ENCODE assay signal across 16 cellular contexts in the genomic region with DNA sequence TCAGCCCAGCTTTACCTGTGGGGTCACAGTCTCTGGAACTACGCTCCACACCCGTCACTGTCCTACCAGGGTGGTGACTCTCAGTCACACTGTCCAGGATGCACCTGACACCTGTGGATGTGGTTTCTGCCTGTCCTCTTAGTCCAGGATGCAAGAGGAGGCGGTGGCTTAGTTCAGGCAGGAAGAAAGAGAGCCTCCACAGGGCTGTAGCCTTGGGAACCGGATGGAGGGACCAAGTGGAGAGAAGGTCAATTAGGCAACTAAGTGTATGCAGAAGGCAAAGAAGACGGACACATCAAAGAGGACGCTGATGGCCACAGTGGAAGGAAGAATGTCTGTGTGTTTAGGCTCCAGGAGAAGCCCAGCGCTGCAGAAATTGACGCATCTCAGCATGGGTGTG.
DNase-seq lines count a peak whose midpoint lies in the region; ATAC-seq, FAIRE-seq and TF ChIP-seq lines count a peak whose summit lies in the region.
"Had no signal": no experiment of that assay in that cellular context is flagged by ENCODE, and none has a peak within 500 bp of the region (broad histone marks: within the 10 kb centered on the region; RNA-seq: fewer than 3 reads in every experiment).

No MANE protein-coding gene starts in this region.

- no TSS peak for BruUV-seq in HepG2 (replicated peaks; lab: Mats Ljungman, UMichigan)

- no peak for TF ChIP-seq CTCF in HepG2 (CRISPR knock-in tag; IDR thresholded peaks at IDR 0.05)
- no peak for TF ChIP-seq CTCF in right lobe of liver (IDR thresholded peaks at IDR 0.05)
- TF ChIP-seq CTCF in HL-60 (IDR thresholded peaks at IDR 0.05; ENCODE audit: insufficient read depth, low read length) = no peak
- no peak for TF ChIP-seq CTCF in sigmoid colon (IDR thresholded peaks at IDR 0.05)

- in situ Hi-C loops in HepG2 (cut with HindIII; ENCODE audit: extremely low pct_ligation_motif_present, low pct_unique_long_range_greater_than_20kb) = no loop called here

- H3K4me3 ChIP-seq in HepG2 (replicated peaks in 1 of 3; ENCODE audit: insufficient read depth in 1 of 3, low read depth in 2 of 3, low read length in 3 of 3) (no peak overlapping the region), right lobe of liver (no peak overlapping the region), HL-60 (replicated peaks; ENCODE audit: insufficient read depth, low read length) (no peak overlapping the region), sigmoid colon (no peak overlapping the region)
- H3K4me3 ChIP-seq: K562 had no signal

- intact Hi-C loops in HepG2 (cut with micrococcal nuclease; ENCODE audit: unreplicated experiment) (no loop called here), right lobe of liver (cut with DNase I) (no loop called here), sigmoid colon (cut with DNase I) (no loop called here)

- ATAC-seq in HepG2 (peak; percentile 72), right lobe of liver (no peak), HG02759 (IDR thresholded peaks at IDR 0.05; ENCODE audit: unreplicated experiment) (no peak), HG03521 (IDR thresholded peaks at IDR 0.05; ENCODE audit: unreplicated experiment) (no peak)
- ATAC-seq: HCT116, K562 had no signal

- H2AFZ ChIP-seq in HepG2 (ENCODE audit: low read length) = no peak overlapping the region

- TF ChIP-seq EP300 in HepG2 (IDR thresholded peaks at IDR 0.05; ENCODE audit: low read depth in 2 of 2, low read length in 2 of 2) (peak in 1 of 2 experiments; percentile 65; a peak in 2 of 4 replicates), HepG2 (CRISPR knock-in tag; IDR thresholded peaks at IDR 0.05; ENCODE audit: borderline replicate concordance) (peak; percentile 79; the same call in 1 of the 2 replicates), sigmoid colon (IDR thresholded peaks at IDR 0.05) (no peak)

- POLR2A ChIA-PET in HepG2 (lab: Yijun Ruan, JAX) = interaction anchor here (0.8 to 2.0 kb wide), 5 partner anchors 12 to 194 kb away, joined by 3 to 16 read pairs (median 3); no protein-coding TSS in a partner anchor

- peak overlapping the region; percentile 5 for H3K4me2 ChIP-seq in HepG2 (ENCODE audit: low read depth, low read length)

- peak; percentile 79 for DNase-seq in HepG2 (ENCODE audit: low spot score)
- DNase-seq in right lobe of liver = no peak
- no peak for DNase-seq in HL-60 (ENCODE audit: low read depth in 1 of 2, low spot score in 1 of 2)
- DNase-seq in RPMI8226 = peak; percentile 62
- DNase-seq in sigmoid colon = peak; percentile 20
- DNase-seq in dedifferentiated amniotic fluid mesenchymal stem cell (ENCODE audit: extremely low spot score) = no peak
- DNase-seq: CD4-positive, alpha-beta memory T cell; DMS79; EL; GDM1 had no signal

- 37% methylated on average over 7 of the region's 8 CpGs for WGBS in HepG2 (ENCODE audit: low lambda C conversion rate)
- 71% methylated on average over 3 of the region's 8 CpGs for WGBS in right lobe of liver (ENCODE audit: insufficient coverage, low coverage, low lambda C conversion rate, missing lambda C conversion rate)
- WGBS in sigmoid colon, 2 donors = 78 to 91% methylated on average over 8 of the region's 8 CpGs

- H3K9me3 ChIP-seq in HepG2 (ENCODE audit: low read length) (no peaks in the 10 kb centered on the region), right lobe of liver (no peaks in the 10 kb centered on the region), sigmoid colon (no peaks in the 10 kb centered on the region)

- H3K4me1 ChIP-seq in HepG2 (ENCODE audit: insufficient read depth, low read length) = peaks cover 85% of the 10 kb centered on the region
- peaks cover 0 to 7% (median 0%) of the 10 kb centered on the region in 4 donors for H3K4me1 ChIP-seq in right lobe of liver
- H3K4me1 ChIP-seq in sigmoid colon = peaks cover 0 to 18% (median 16%) of the 10 kb centered on the region in 4 donors

- H3K79me2 ChIP-seq in HepG2 (ENCODE audit: insufficient read depth, low read length) = no peaks in the 10 kb centered on the region

- no peak for FAIRE-seq in HepG2 (lab: Jason Lieb, UNC)
- FAIRE-seq: H54, K562 had no signal

- H4K20me1 ChIP-seq in HepG2 (ENCODE audit: insufficient read depth, low read length) = no peaks in the 10 kb centered on the region

- no peak for TF ChIP-seq RAD21 in HepG2 (CRISPR knock-in tag; IDR thresholded peaks at IDR 0.05)

- no peaks in the 10 kb centered on the region; a peak in 1 of 5 replicates for H3K36me3 ChIP-seq in HepG2 (replicated peaks in 1 of 2; ENCODE audit: control insufficient read depth in 1 of 2, insufficient read depth in 2 of 2, low read length in 2 of 2)
- no peaks in the 10 kb centered on the region for H3K36me3 ChIP-seq in right lobe of liver
- no peaks in the 10 kb centered on the region for H3K36me3 ChIP-seq in sigmoid colon

- H3K27ac ChIP-seq in HepG2 (ENCODE audit: extremely low read length, insufficient read depth, low read length) = peak overlapping the region; percentile 41
- no peak overlapping the region for H3K27ac ChIP-seq in right lobe of liver
- peak overlapping the region; percentile 0; the same call in 1 of the 2 replicates for H3K27ac ChIP-seq in HL-60 (replicated peaks)
- no peak overlapping the region for H3K27ac ChIP-seq in sigmoid colon
- H3K27ac ChIP-seq: 22Rv1 had no signal

- no peaks in the 10 kb centered on the region for H3K27me3 ChIP-seq in HepG2 (ENCODE audit: control insufficient read depth in 1 of 2, insufficient read depth in 2 of 2, low read length in 2 of 2)
- no peaks in the 10 kb centered on the region for H3K27me3 ChIP-seq in right lobe of liver
- no peaks in the 10 kb centered on the region for H3K27me3 ChIP-seq in HL-60 (ENCODE audit: insufficient read depth, poor library complexity, severe bottlenecking)
- H3K27me3 ChIP-seq in sigmoid colon = no peaks in the 10 kb centered on the region

- no peak for TF ChIP-seq POLR2A in HepG2 (IDR thresholded peaks at IDR 0.05; ENCODE audit: insufficient read depth in 1 of 2, low read depth in 2 of 2, low read length in 2 of 2)
- TF ChIP-seq POLR2A in right lobe of liver (IDR thresholded peaks at IDR 0.05) = no peak
- no peak for TF ChIP-seq POLR2A in sigmoid colon (IDR thresholded peaks at IDR 0.05)

- no peak overlapping the region for H3K9ac ChIP-seq in HepG2 (ENCODE audit: insufficient read depth, low read depth, low read length)

- CTCF ChIA-PET in HepG2 (lab: Yijun Ruan, JAX; ENCODE audit: low intra/inter-chr PET ratio, low total read pairs) = no interaction called here

TF ChIP-seq in HepG2, 621 proteins besides CTCF, POLR2A, EP300 and RAD21 (continues in another document):
- TF ChIP-seq RFX3 (CRISPR knock-in tag; IDR thresholded peaks at IDR 0.05) (peak; percentile 68), STAG1 (CRISPR knock-in tag; IDR thresholded peaks at IDR 0.05) (0 out of 2 replicates have a peak, but pooled peaks have one; percentile 24), PHF8 (CRISPR knock-in tag; IDR thresholded peaks at IDR 0.05) (peak; percentile 25; the same call in 1 of the 2 replicates), RXRA (CRISPR knock-in tag; IDR thresholded peaks at IDR 0.05) (peak; percentile 92), JUND (CRISPR knock-in tag; IDR thresholded peaks at IDR 0.05) (no peak), ELF3 (CRISPR knock-in tag; IDR thresholded peaks at IDR 0.05) (peak; percentile 82), TEAD3 (CRISPR knock-in tag; optimal IDR thresholded peaks at IDR 0.05; ENCODE audit: borderline replicate concordance) (peak; percentile 73), BCL6 (CRISPR knock-in tag; IDR thresholded peaks at IDR 0.05) (peak; percentile 46), ISL2 (CRISPR knock-in tag; IDR thresholded peaks at IDR 0.05) (peak; percentile 71), PRMT3 (CRISPR knock-in tag; IDR thresholded peaks at IDR 0.05; ENCODE audit: borderline replicate concordance, low read depth) (no peak)
- TF ChIP-seq, protein P1, sequence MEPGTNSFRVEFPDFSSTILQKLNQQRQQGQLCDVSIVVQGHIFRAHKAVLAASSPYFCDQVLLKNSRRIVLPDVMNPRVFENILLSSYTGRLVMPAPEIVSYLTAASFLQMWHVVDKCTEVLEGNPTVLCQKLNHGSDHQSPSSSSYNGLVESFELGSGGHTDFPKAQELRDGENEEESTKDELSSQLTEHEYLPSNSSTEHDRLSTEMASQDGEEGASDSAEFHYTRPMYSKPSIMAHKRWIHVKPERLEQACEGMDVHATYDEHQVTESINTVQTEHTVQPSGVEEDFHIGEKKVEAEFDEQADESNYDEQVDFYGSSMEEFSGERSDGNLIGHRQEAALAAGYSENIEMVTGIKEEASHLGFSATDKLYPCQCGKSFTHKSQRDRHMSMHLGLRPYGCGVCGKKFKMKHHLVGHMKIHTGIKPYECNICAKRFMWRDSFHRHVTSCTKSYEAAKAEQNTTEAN (CRISPR knock-in tag; conservative IDR thresholded peaks at IDR 0.05) = no peak

Comparison
In these comparisons a context has a peak if more than half of its experiments do, and no peak if none do; other contexts are left out.
1. DNase-seq: peak in HepG2 (single experiment), RPMI8226 (single experiment) and sigmoid colon (single experiment); none in right lobe of liver (0 of 3), HL-60 (0 of 2) and dedifferentiated amniotic fluid mesenchymal stem cell (single experiment).
2. H3K27ac ChIP-seq: peak in HepG2 (single experiment) and HL-60 (single experiment); none in right lobe of liver (0 of 3) and sigmoid colon (0 of 4).